Comparison of ENCODE assay signal across 10 cellular contexts in genomic region chr3:63927623-63928280, GRCh38. TPM values are rescaled to one million over a fixed set of nuclear protein-coding genes. Genes with fewer than 3 reads are reported as not detected.
DNase-seq lines count a peak whose midpoint lies in the region; ATAC-seq and TF ChIP-seq lines count a peak whose summit lies in the region.
"Had no signal": no experiment of that assay in that cellular context is flagged by ENCODE, and none has a peak within 500 bp of the region (broad histone marks: within the 10 kb centered on the region; RNA-seq: fewer than 3 reads in every experiment).

No MANE protein-coding gene starts in this region.

- intact Hi-C loops in testis (cut with DNase I; ENCODE audit: low total_unique reads) (no loop called here), aorta (cut with DNase I) (no loop called here)

- no peaks in the 10 kb centered on the region for H3K9me3 Mint-ChIP-seq in osteocyte (ENCODE audit: unreplicated experiment)

- peaks cover 41% of the 10 kb centered on the region for H3K36me3 Mint-ChIP-seq in osteocyte (ENCODE audit: unreplicated experiment)

- H3K4me1 Mint-ChIP-seq in osteocyte (ENCODE audit: unreplicated experiment), result peaks cover 6% of the 10 kb centered on the region

- H3K27ac Mint-ChIP-seq in osteocyte (ENCODE audit: unreplicated experiment), result peak overlapping the region; percentile 43

- H3K36me3 ChIP-seq in testis (ENCODE audit: low read depth, missing control alignments) (no peaks in the 10 kb centered on the region), aorta (ENCODE audit: control insufficient read depth in 1 of 2, insufficient read depth in 2 of 2, low read length in 1 of 2) (peaks cover 0 to 3% of the 10 kb centered on the region in 2 donors)

- TF ChIP-seq POLR2A in testis (IDR thresholded peaks at IDR 0.05), result no peak

- H3K4me3 Mint-ChIP-seq in osteocyte (ENCODE audit: unreplicated experiment), result no peak overlapping the region

- WGBS in testis, 2 donors, result 57 to 73% methylated on average over 6 of the region's 6 CpGs
- 44 to 51% methylated on average over 6 of the region's 6 CpGs for WGBS in aorta, 2 donors

- ATAC-seq in GM19043 (IDR thresholded peaks at IDR 0.05; ENCODE audit: low read depth, unreplicated experiment), result peak; percentile 89
- ATAC-seq in HG02852 (IDR thresholded peaks at IDR 0.05; ENCODE audit: unreplicated experiment), result peak; percentile 89
- ATAC-seq in aorta (ENCODE audit: low FRiP score), result no peak
- ATAC-seq: right cardiac atrium had no signal

- H3K27me3 Mint-ChIP-seq in osteocyte (ENCODE audit: unreplicated experiment), result no peaks in the 10 kb centered on the region

- no peaks in the 10 kb centered on the region for H3K4me1 ChIP-seq in testis
- H3K4me1 ChIP-seq in aorta (ENCODE audit: control insufficient read depth in 1 of 2, insufficient read depth in 2 of 2, low read length in 2 of 2), result peaks cover 4 to 12% of the 10 kb centered on the region in 2 donors

- H3K27me3 ChIP-seq in testis (no peaks in the 10 kb centered on the region), aorta (ENCODE audit: control insufficient read depth in 1 of 2, insufficient read depth in 2 of 2, low read length in 1 of 2) (no peaks in the 10 kb centered on the region)

- TF ChIP-seq CTCF in osteocyte (IDR thresholded peaks at IDR 0.05) (no peak), testis (IDR thresholded peaks at IDR 0.05) (no peak)

- DNase-seq in NOMO-1 treated with DMSO at 0.1 percent for 48 hours (lab: John Stamatoyannopoulos, UW; ENCODE audit: unreplicated experiment) (peak; percentile 78), osteocyte (ENCODE audit: extremely low spot score, unreplicated experiment) (no peak), testis (no peak), DMS79 (lab: John Stamatoyannopoulos, UW) (no peak), aorta (no peak)
- DNase-seq in activated CD8-positive, alpha-beta memory T cell treated with anti-CD3 and anti-CD28 coated beads, Interleukin-2, amount 50 U/mL, for 4 hours, result no peak
- DNase-seq: right cardiac atrium had no signal

- no peaks in the 10 kb centered on the region for H3K9me3 ChIP-seq in testis
- no peaks in the 10 kb centered on the region for H3K9me3 ChIP-seq in aorta (ENCODE audit: control insufficient read depth, low read length)

- H3K27ac ChIP-seq in testis (no peak overlapping the region), aorta (ENCODE audit: low read depth in 1 of 2, low read length in 2 of 2) (no peak overlapping the region)

- H3K4me3 ChIP-seq in testis, result no peak overlapping the region
- H3K4me3 ChIP-seq in aorta (ENCODE audit: low read length in 2 of 2), result no peak overlapping the region

RNA-seq across cellular contexts. Expression of gene SCAANT1, which starts 15.6 kb away (rescaled TPM):
- total RNA-seq in osteocyte (not detected in 2 replicates), testis (not detected), aorta (not detected)
- polyA plus RNA-seq in testis (ENCODE audit: insufficient read depth, low read depth, low replicate concordance) (4.4 TPM), aorta (not detected)
- total RNA-seq: dermis microvascular lymphatic vessel endothelial cell, right cardiac atrium had no signal
- polyA plus RNA-seq: right cardiac atrium had no signal
